9 cellular contexts compared by ENCODE assay signal in the genomic region with DNA sequence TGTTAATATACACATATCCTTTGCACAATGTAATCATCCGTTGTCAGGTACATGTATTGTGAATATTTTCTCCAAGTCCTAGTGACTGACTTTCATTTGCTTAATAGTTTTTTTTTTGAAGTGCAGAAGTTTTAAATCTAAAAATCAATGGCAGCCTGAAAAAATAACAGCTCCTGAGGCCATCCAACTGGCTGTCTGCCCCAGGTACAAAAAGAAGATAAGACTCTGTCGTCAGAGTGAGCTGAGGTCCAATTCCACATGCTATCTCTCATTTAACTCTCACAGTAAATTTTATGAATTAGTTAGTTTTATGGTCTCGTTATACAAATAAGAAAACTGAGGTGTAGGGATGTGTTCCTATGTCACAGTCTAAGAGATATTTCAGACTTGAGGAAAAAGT. TPM values are rescaled to one million over a fixed set of nuclear protein-coding genes. Genes with fewer than 3 reads are reported as not detected.
"Had no signal": no experiment of that assay in that cellular context is flagged by ENCODE, and none has a peak within 500 bp of the region (broad histone marks: within the 10 kb centered on the region; RNA-seq: fewer than 3 reads in every experiment).

No MANE protein-coding gene starts in this region.

- FAIRE-seq: H1, H54 had no signal

- H3K4me2 ChIP-seq: GM23338 had no signal

- H2AFZ ChIP-seq: GM23338 had no signal

- DNase-seq: H9, HCEC 1CT, IMR-90, KG1 had no signal

- H3K4me3 ChIP-seq: GM23338, K562 had no signal

- ATAC-seq: GM23338, K562 had no signal

RNA-seq across cellular contexts. Expression of a gene that starts 21.0 kb away (rescaled TPM):
- total RNA-seq: GM23338, H1, H9, IMR-90 had no signal
- polyA plus RNA-seq: GM23338, H1, IMR-90, K562 had no signal

RNA-seq across cellular contexts. Expression of a gene that starts 31.3 kb away (rescaled TPM):
- total RNA-seq: HT-29, IMR-90, K562 had no signal
- polyA plus RNA-seq: IMR-90, K562 had no signal

RNA-seq across cellular contexts. Expression of a gene that starts 32.8 kb away (rescaled TPM):
- total RNA-seq: IMR-90 had no signal
- polyA plus RNA-seq: K562 had no signal

RNA-seq across cellular contexts. Expression of a gene that starts 54.2 kb away (rescaled TPM):
- total RNA-seq: GM23338, H1, H9, HT-29, IMR-90, K562 had no signal
- polyA plus RNA-seq: GM23338, H1, IMR-90, K562 had no signal
